Comparison of ENCODE assay signal across 7 cellular contexts in genomic region chr18:58768293-58768974, GRCh38.
DNase-seq lines count a peak whose midpoint lies in the region; ATAC-seq, FAIRE-seq and TF ChIP-seq lines count a peak whose summit lies in the region.

No MANE protein-coding gene starts in this region.

- TF ChIP-seq CTCF in VCaP (conservative IDR thresholded peaks at IDR 0.05) (peak; percentile 91), brain microvascular endothelial cell (IDR thresholded peaks at IDR 0.05; ENCODE audit: low read depth, low read length, missing control alignments) (peak; percentile 84)

- in situ Hi-C loops in brain microvascular endothelial cell (cut with HindIII; ENCODE audit: low pct_ligation_motif_present, low sequenced_read_pairs) = loop anchor here (25.0 kb wide), 1 partner anchor 231 kb away; no protein-coding TSS in a partner anchor

- peaks cover 2% of the 10 kb centered on the region for H3K27me3 ChIP-seq in brain microvascular endothelial cell (replicated peaks)

- peak; percentile 69 for DNase-seq in GM18507 (ENCODE audit: extremely low spot score, insufficient read length, low read depth)
- peak; percentile 39 to 78 for DNase-seq in NCI-H1930 (lab: John Stamatoyannopoulos, UW)
- no peak for DNase-seq in brain microvascular endothelial cell
- DNase-seq in iPS-NIHi7 (ENCODE audit: extremely low spot score) = peak; percentile 89
- peak; percentile 63 to 70 (median 65) for DNase-seq in stimulated activated CD4-positive, alpha-beta T cell treated with anti-CD3 and anti-CD28 coated beads, Interleukin-12 subunit alpha, Interleukin-12 subunit beta, amount 100 ng/mL, for 48 hours (ENCODE audit: low read depth in 2 of 3, low spot score in 1 of 3)

- no peaks in the 10 kb centered on the region for H3K36me3 ChIP-seq in brain microvascular endothelial cell (replicated peaks)

- peak overlapping the region; percentile 22 for H3K4me3 ChIP-seq in brain microvascular endothelial cell (ENCODE audit: low read depth, low read length)

- ATAC-seq in HG02938 (IDR thresholded peaks at IDR 0.05; ENCODE audit: unreplicated experiment) = peak; percentile 72

- H3K27ac ChIP-seq in VCaP = peak overlapping the region; percentile 61
- H3K27ac ChIP-seq in brain microvascular endothelial cell = no peak overlapping the region

- FAIRE-seq in GM18507 (lab: Jason Lieb, UNC) = peak; percentile 85
